Comparison of ENCODE assay signal across 33 cellular contexts in genomic region chr5:162882629-162883028, GRCh38.
"Had no signal": no experiment of that assay in that cellular context is flagged by ENCODE, and none has a peak within 500 bp of the region (broad histone marks: within the 10 kb centered on the region; RNA-seq: fewer than 3 reads in every experiment).

No MANE protein-coding gene starts in this region.

- H3K4me1 ChIP-seq: adrenal gland, ascending aorta, body of pancreas, breast epithelium had no signal

- H3K36me3 ChIP-seq: adrenal gland, ascending aorta, brain microvascular endothelial cell, breast epithelium, cardiac muscle cell had no signal

- ATAC-seq: activated naive CD4-positive, alpha-beta T cell treated with anti-CD3 and anti-CD28 coated beads, Interleukin-2, amount 50 U/mL, for 72 hours; activated naive CD8-positive, alpha-beta T cell treated with anti-CD3 and anti-CD28 coated beads, Interleukin-2, amount 50 U/mL, for 24 hours; activated T-cell treated with anti-CD3 and anti-CD28 coated beads, Interleukin-2, amount 50 U/mL, for 4 hours; activated T-cell treated with anti-CD3 and anti-CD28 coated beads, Interleukin-2, amount 50 U/mL, for 72 hours; activated T-helper 17 cell treated with anti-CD3 and anti-CD28 coated beads, Interleukin-2, amount 50 U/mL, for 72 hours; body of pancreas had no signal

- H3K9me3 ChIP-seq: adrenal gland, ascending aorta, body of pancreas, breast epithelium had no signal

- DNase-seq: activated effector memory CD4-positive, alpha-beta T cell treated with anti-CD3 and anti-CD28 coated beads, Interleukin-2, amount 50 U/mL, for 16 hours; activated effector memory CD4-positive, alpha-beta T cell treated with Interleukin-2 at 50 U/mL for 16 hours; activated gamma-delta T cell; activated gamma-delta T cell treated with Interleukin-2 at 50 U/mL for 16 hours; activated naive CD4-positive, alpha-beta T cell; activated naive CD4-positive, alpha-beta T cell treated with anti-CD3 and anti-CD28 coated beads for 36 hours; activated naive CD4-positive, alpha-beta T cell treated with anti-CD3 and anti-CD28 coated beads, Interleukin-2, amount 10 ng/mL, durations not matched to agents 7 days and 5 days; activated naive CD4-positive, alpha-beta T cell treated with anti-CD3 and anti-CD28 coated beads, Interleukin-2, amount 50 U/mL, for 16 hours; activated naive CD4-positive, alpha-beta T cell treated with Interleukin-2 at 50 U/mL for 16 hours; activated naive CD8-positive, alpha-beta T cell treated with anti-CD3 and anti-CD28 coated beads for 36 hours; activated naive CD8-positive, alpha-beta T cell treated with anti-CD3 and anti-CD28 coated beads, Interleukin-2, amount 10 ng/mL, durations not matched to agents 7 days and 5 days; activated naive CD8-positive, alpha-beta T cell treated with anti-CD3 and anti-CD28 coated beads, Interleukin-2, amount 50 U/mL, for 24 hours; activated T-cell treated with anti-CD3 and anti-CD28 coated beads for 4 hours; activated T-cell treated with anti-CD3 and anti-CD28 coated beads, Interleukin-2, amount 50 U/mL, for 1 hour; activated T-cell treated with anti-CD3 and anti-CD28 coated beads, Interleukin-2, amount 50 U/mL, for 24 hours; activated T-cell treated with anti-CD3 and anti-CD28 coated beads, Interleukin-2, amount 50 U/mL, for 4 hours; activated T-cell treated with anti-CD3 and anti-CD28 coated beads, Interleukin-2, amount 50 U/mL, for 48 hours; activated T-cell treated with anti-CD3 and anti-CD28 coated beads, Interleukin-2, amount 50 U/mL, for 72 hours; adrenal gland; amniotic stem cell; amygdala; anterior cingulate cortex; aorta; body of pancreas; brain microvascular endothelial cell; caudate nucleus; central memory CD4-positive, alpha-beta T cell; cerebellar nuclear complex had no signal

- H3K27me3 ChIP-seq: adrenal gland, ascending aorta, body of pancreas, brain microvascular endothelial cell, breast epithelium, cardiac muscle cell had no signal

- H3K4me3 ChIP-seq: adrenal gland, ascending aorta, body of pancreas, breast epithelium, cardiac muscle cell had no signal

- H3K27ac ChIP-seq: adrenal gland, ascending aorta, body of pancreas, brain microvascular endothelial cell, breast epithelium, cardiac muscle cell had no signal
